Comparison of ENCODE assay signal across 30 cellular contexts in genomic region chr13:43397110-43397509, GRCh38.
DNase-seq lines count a peak whose midpoint lies in the region; ATAC-seq and TF ChIP-seq lines count a peak whose summit lies in the region.
"Had no signal": no experiment of that assay in that cellular context is flagged by ENCODE, and none has a peak within 500 bp of the region (broad histone marks: within the 10 kb centered on the region; RNA-seq: fewer than 3 reads in every experiment).

No MANE protein-coding gene starts in this region.

- no TSS peak for BruUV-seq in A673 (replicated peaks; lab: Mats Ljungman, UMichigan)

- intact Hi-C loops in A673 (cut with micrococcal nuclease; ENCODE audit: unreplicated experiment) = loop anchor here (10.0 kb wide), 1 partner anchor 92 kb away; no protein-coding TSS in a partner anchor
- intact Hi-C loops in naive thymus-derived CD4-positive, alpha-beta T cell (cut with micrococcal nuclease) = no loop called here

- H3K27me3 ChIP-seq in A673 (replicated peaks; ENCODE audit: insufficient read depth, low read depth, low read length, poor library complexity) (no peaks in the 10 kb centered on the region), brain microvascular endothelial cell (replicated peaks) (no peaks in the 10 kb centered on the region)
- H3K27me3 ChIP-seq in naive thymus-derived CD4-positive, alpha-beta T cell (ENCODE audit: control insufficient read depth in 2 of 2, insufficient read depth in 2 of 2, low read length in 2 of 2) = no peaks in the 10 kb centered on the region
- H3K27me3 ChIP-seq: SJCRH30, stomach had no signal

- H3K4me3 Mint-ChIP-seq in activated naive CD4-positive, alpha-beta T cell treated with anti-CD3 and anti-CD28 coated beads, Interleukin-2, amount 10 ng/mL, durations not matched to agents 7 days and 5 days = no peak overlapping the region
- H3K4me3 Mint-ChIP-seq in naive thymus-derived CD4-positive, alpha-beta T cell = no peak overlapping the region
- H3K4me3 Mint-ChIP-seq: CD4-positive, CD25-positive, alpha-beta regulatory T cell; nephron; T-helper 17 cell; type B pancreatic cell had no signal

- POLR2A ChIA-PET in A673 (lab: Charles Lee; ENCODE audit: low non-redundant PET) = no interaction called here
- POLR2A ChIA-PET in naive thymus-derived CD4-positive, alpha-beta T cell (lab: Charles Lee) = no interaction called here

- H3K27ac ChIP-seq in A673 (ENCODE audit: low read depth, low read length, poor library complexity, severe bottlenecking) (no peak overlapping the region), brain microvascular endothelial cell (peak overlapping the region; percentile 27)
- H3K27ac ChIP-seq in naive thymus-derived CD4-positive, alpha-beta T cell (ENCODE audit: low read depth, low read length) = no peak overlapping the region
- H3K27ac ChIP-seq: epithelial cell of prostate, PC-9, SJCRH30, stomach, WERI-Rb-1 had no signal

- H3K9me3 ChIP-seq in A673 (ENCODE audit: low read depth, low read length, poor library complexity, severe bottlenecking) = no peaks in the 10 kb centered on the region
- no peaks in the 10 kb centered on the region for H3K9me3 ChIP-seq in naive thymus-derived CD4-positive, alpha-beta T cell (ENCODE audit: control insufficient read depth in 2 of 3, low read length in 3 of 3)
- H3K9me3 ChIP-seq: SJCRH30, stomach had no signal

- H3K4me1 Mint-ChIP-seq in activated naive CD4-positive, alpha-beta T cell treated with anti-CD3 and anti-CD28 coated beads, Interleukin-2, amount 10 ng/mL, durations not matched to agents 7 days and 5 days = no peaks in the 10 kb centered on the region
- no peaks in the 10 kb centered on the region for H3K4me1 Mint-ChIP-seq in naive thymus-derived CD4-positive, alpha-beta T cell
- H3K4me1 Mint-ChIP-seq: CD4-positive, CD25-positive, alpha-beta regulatory T cell had no signal

- no peaks in the 10 kb centered on the region for H3K9me3 Mint-ChIP-seq in activated naive CD4-positive, alpha-beta T cell treated with anti-CD3 and anti-CD28 coated beads, Interleukin-2, amount 10 ng/mL, durations not matched to agents 7 days and 5 days
- peaks cover 0 to 5% (median 0%) of the 10 kb centered on the region in 11 donors for H3K9me3 Mint-ChIP-seq in naive thymus-derived CD4-positive, alpha-beta T cell
- H3K9me3 Mint-ChIP-seq: nephron had no signal

- no peak overlapping the region for H3K4me3 ChIP-seq in A673 (ENCODE audit: low read depth, low read length, poor library complexity, severe bottlenecking)
- H3K4me3 ChIP-seq in brain microvascular endothelial cell (ENCODE audit: low read depth, low read length) = no peak overlapping the region
- no peak overlapping the region for H3K4me3 ChIP-seq in naive thymus-derived CD4-positive, alpha-beta T cell (ENCODE audit: low read length)
- H3K4me3 ChIP-seq: PC-9, SJCRH30, skin epidermis, stomach had no signal

- ATAC-seq in naive thymus-derived CD4-positive, alpha-beta T cell = no peak
- no peak for ATAC-seq in HG03457 (IDR thresholded peaks at IDR 0.05; ENCODE audit: unreplicated experiment)
- ATAC-seq: left cardiac atrium, T-helper 17 cell had no signal

- no peak for TF ChIP-seq CTCF in A673 (conservative IDR thresholded peaks at IDR 0.05; ENCODE audit: low read depth, low read length)
- no peak for TF ChIP-seq CTCF in brain microvascular endothelial cell (IDR thresholded peaks at IDR 0.05; ENCODE audit: low read depth, low read length, missing control alignments)

- H3K36me3 Mint-ChIP-seq in activated naive CD4-positive, alpha-beta T cell treated with anti-CD3 and anti-CD28 coated beads, Interleukin-2, amount 10 ng/mL, durations not matched to agents 7 days and 5 days = no peaks in the 10 kb centered on the region
- peaks cover 0 to 9% (median 0%) of the 10 kb centered on the region in 5 donors for H3K36me3 Mint-ChIP-seq in naive thymus-derived CD4-positive, alpha-beta T cell
- H3K36me3 Mint-ChIP-seq: CD4-positive, CD25-positive, alpha-beta regulatory T cell had no signal

- H3K36me3 ChIP-seq in A673 (ENCODE audit: insufficient read depth, low read length, poor library complexity, severe bottlenecking) = no peaks in the 10 kb centered on the region
- H3K36me3 ChIP-seq in brain microvascular endothelial cell (replicated peaks) = no peaks in the 10 kb centered on the region
- H3K36me3 ChIP-seq in naive thymus-derived CD4-positive, alpha-beta T cell (ENCODE audit: control insufficient read depth in 2 of 3, insufficient read depth in 3 of 3, low read length in 3 of 3) = no peaks in the 10 kb centered on the region
- H3K36me3 ChIP-seq: SJCRH30, stomach, WERI-Rb-1 had no signal

- CTCF ChIA-PET in A673 (lab: Charles Lee) = no interaction called here
- CTCF ChIA-PET in activated naive CD4-positive, alpha-beta T cell treated with anti-CD3 and anti-CD28 coated beads, Interleukin-2, amount 10 ng/mL, durations not matched to agents 7 days and 5 days (lab: Charles Lee) = no interaction called here
- CTCF ChIA-PET in naive thymus-derived CD4-positive, alpha-beta T cell (lab: Charles Lee) = no interaction called here

- peak; percentile 72 for DNase-seq in A673 (ENCODE audit: low spot score)
- peak; percentile 62 for DNase-seq in GM04504 (ENCODE audit: low read depth)
- DNase-seq in brain microvascular endothelial cell = peak; percentile 33
- DNase-seq in lung microvascular endothelial cell (ENCODE audit: low read depth in 2 of 2) = peak; percentile 13 to 25
- DNase-seq in OCI-M2 (lab: John Stamatoyannopoulos, UW; ENCODE audit: unreplicated experiment) = no peak
- DNase-seq in activated naive CD4-positive, alpha-beta T cell treated with anti-CD3 and anti-CD28 coated beads, Interleukin-2, amount 10 ng/mL, durations not matched to agents 7 days and 5 days = no peak
- no peak for DNase-seq in naive thymus-derived CD4-positive, alpha-beta T cell
- DNase-seq: 8988T; activated CD4-positive, alpha-beta T cell treated with anti-CD3 and anti-CD28 coated beads, Interleukin-2, amount 50 U/mL, for 1 hour; activated CD8-positive, alpha-beta memory T cell treated with anti-CD3 and anti-CD28 coated beads, Interleukin-2, amount 50 U/mL, for 48 hours; CD4-positive, CD25-positive, alpha-beta regulatory T cell; central memory CD4-positive, alpha-beta T cell; DMS 273 treated with DMSO at 0.1 percent for 48 hours; GF-D8; glutamatergic neuron; H7; left cardiac atrium; NCI-H187; NCI-H345; PC-9; SJCRH30; stimulated activated CD4-positive, alpha-beta T cell treated with anti-CD3 and anti-CD28 coated beads, Interleukin-2, amount 100 ng/mL, for 48 hours; stomach; T-helper 17 cell; WERI-Rb-1 had no signal

- peaks cover 15% of the 10 kb centered on the region for H3K27me3 Mint-ChIP-seq in activated naive CD4-positive, alpha-beta T cell treated with anti-CD3 and anti-CD28 coated beads, Interleukin-2, amount 10 ng/mL, durations not matched to agents 7 days and 5 days
- peaks cover 12 to 28% (median 16%) of the 10 kb centered on the region in 5 donors for H3K27me3 Mint-ChIP-seq in naive thymus-derived CD4-positive, alpha-beta T cell

- H3K27ac Mint-ChIP-seq in activated naive CD4-positive, alpha-beta T cell treated with anti-CD3 and anti-CD28 coated beads, Interleukin-2, amount 10 ng/mL, durations not matched to agents 7 days and 5 days = no peak overlapping the region
- no peak overlapping the region for H3K27ac Mint-ChIP-seq in naive thymus-derived CD4-positive, alpha-beta T cell
- H3K27ac Mint-ChIP-seq: CD4-positive, CD25-positive, alpha-beta regulatory T cell; nephron; T-helper 17 cell; type B pancreatic cell had no signal

- in situ Hi-C loops in brain microvascular endothelial cell (cut with HindIII; ENCODE audit: low pct_ligation_motif_present, low sequenced_read_pairs) = no loop called here

- H3K4me1 ChIP-seq in A673 (ENCODE audit: insufficient read depth, low read length, poor library complexity, severe bottlenecking) = peaks cover 9% of the 10 kb centered on the region
- no peaks in the 10 kb centered on the region for H3K4me1 ChIP-seq in naive thymus-derived CD4-positive, alpha-beta T cell (ENCODE audit: control insufficient read depth in 2 of 2, insufficient read depth in 2 of 2, low read length in 2 of 2)
- H3K4me1 ChIP-seq: SJCRH30, stomach had no signal

Comparison
In these comparisons a context has a peak if more than half of its experiments do, and no peak if none do; other contexts are left out.
1. DNase-seq: peak in A673 (single experiment), GM04504 (single experiment), brain microvascular endothelial cell (single experiment) and lung microvascular endothelial cell (2 of 2); none in OCI-M2 (single experiment), activated naive CD4-positive, alpha-beta T cell treated with anti-CD3 and anti-CD28 coated beads, Interleukin-2, amount 10 ng/mL, durations not matched to agents 7 days and 5 days (single experiment) and naive thymus-derived CD4-positive, alpha-beta T cell (0 of 9).